ENCODE assay signal across 10 cellular contexts in the genomic region with DNA sequence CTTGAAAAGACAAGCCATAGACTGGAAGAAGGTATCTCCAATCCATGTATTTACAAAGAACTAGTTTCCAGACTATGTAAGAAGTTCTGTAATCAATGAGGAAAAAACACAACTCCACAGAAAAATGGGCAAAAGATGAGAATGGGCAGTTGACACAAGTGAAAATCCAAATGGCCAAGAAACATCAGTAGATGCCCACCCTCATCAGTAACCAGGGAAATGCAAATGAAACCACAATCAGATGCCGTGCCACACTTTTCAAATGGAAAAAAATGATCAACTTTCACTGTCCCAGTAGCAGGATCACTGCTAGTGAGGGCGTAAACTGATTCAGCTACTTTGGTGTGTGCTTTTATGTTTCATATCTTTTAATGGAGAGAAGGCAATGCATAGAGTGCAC. TPM values are rescaled to one million over a fixed set of nuclear protein-coding genes. Genes with fewer than 3 reads are reported as not detected.
"Had no signal": no experiment of that assay in that cellular context is flagged by ENCODE, and none has a peak within 500 bp of the region (broad histone marks: within the 10 kb centered on the region; RNA-seq: fewer than 3 reads in every experiment).

No MANE protein-coding gene starts in this region.

- H3K9me3 Mint-ChIP-seq: GM23338, HFFc6 had no signal

- H3K4me3 ChIP-seq: GM23338 had no signal

- H3K27ac Mint-ChIP-seq: GM23338, H9, HFFc6 had no signal

- H3K4me2 ChIP-seq: GM23338 had no signal

- H3K4me3 Mint-ChIP-seq: GM23338, H9, HFFc6, IgD-negative memory B cell had no signal

- FAIRE-seq: H1, H54, HTR-8/SVneo had no signal

- ATAC-seq: GM23338 had no signal

- H3K4me1 Mint-ChIP-seq: GM23338 had no signal

- H2AFZ ChIP-seq: GM23338 had no signal

- DNase-seq: H9, HCEC 1CT, HFFc6, KG1 had no signal

RNA-seq across cellular contexts. Expression of gene CPEB1, which starts 4.5 kb away (rescaled TPM):
- total RNA-seq: HT-29 had no signal

RNA-seq across cellular contexts. Expression of gene AP3B2, which starts 58.0 kb away (rescaled TPM):
- total RNA-seq: HFFc6, HT-29 had no signal
